In the genomic region with DNA sequence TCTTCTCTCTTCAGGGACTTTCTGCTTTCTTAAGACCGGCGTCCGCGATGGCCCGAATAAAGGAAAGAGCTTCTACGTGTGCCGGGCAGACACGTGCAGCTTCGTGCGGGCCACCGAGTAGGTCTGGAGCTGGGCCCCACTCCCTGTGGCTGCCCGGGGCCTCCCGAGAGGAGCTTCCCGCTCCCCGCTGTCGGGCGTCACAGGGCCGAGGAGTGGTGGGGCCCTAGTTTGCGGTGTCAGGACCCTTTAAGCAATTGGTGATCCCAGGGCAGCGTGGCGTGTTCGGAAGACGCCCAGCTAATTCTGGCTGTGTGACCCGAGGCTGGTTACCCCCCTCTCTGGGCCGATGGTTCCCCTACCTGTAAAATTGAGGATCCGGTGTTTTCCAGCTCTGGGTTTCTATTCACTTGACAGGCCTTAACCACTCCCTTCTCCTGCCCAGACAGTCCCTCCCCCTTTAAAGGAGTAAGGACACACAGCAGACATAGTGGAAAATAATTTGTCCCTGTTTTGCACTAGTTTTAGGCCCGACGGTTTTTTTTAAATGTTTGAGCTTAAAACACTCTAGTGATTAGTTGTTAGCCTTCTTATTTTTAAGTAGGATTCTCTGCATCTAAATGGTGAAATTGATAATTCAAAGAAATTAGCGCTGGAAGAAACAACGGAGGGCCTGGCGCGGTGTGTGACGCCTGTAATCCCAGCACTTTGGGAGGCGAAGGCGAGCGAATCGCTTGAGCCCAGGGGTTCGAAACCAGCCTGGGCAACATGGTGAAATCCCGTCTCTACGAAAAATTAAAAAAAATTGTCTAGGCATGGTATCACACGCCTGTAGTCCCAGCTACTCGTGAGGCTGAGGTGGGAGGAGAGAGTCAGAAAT, we compare ENCODE assay signal across 9 cellular contexts. TPM values are rescaled to one million over a fixed set of nuclear protein-coding genes. Genes with fewer than 3 reads are reported as not detected.
A peak's percentile ranks its signal among the peaks of the same experiment; 100 is the strongest.
DNase-seq lines count a peak whose midpoint lies in the region; ATAC-seq and TF ChIP-seq lines count a peak whose summit lies in the region.
"Had no signal": no experiment of that assay in that cellular context is flagged by ENCODE, and none has a peak within 500 bp of the region (broad histone marks: within the 10 kb centered on the region; RNA-seq: fewer than 3 reads in every experiment).

No MANE protein-coding gene starts in this region.

- H3K4me3 ChIP-seq in Peyer's patch (peak overlapping the region; percentile 64 to 82 (median 74)), mesodermal cell (ENCODE audit: extremely low read depth, insufficient read depth, low read length, poor library complexity, severe bottlenecking) (peak overlapping the region; percentile 83), vagina (peak overlapping the region; percentile 62 to 73)

- H3K4me1 Mint-ChIP-seq in effector memory CD8-positive, alpha-beta T cell (ENCODE audit: low read depth in 2 of 2): peaks cover 13 to 33% of the 10 kb centered on the region in 2 donors

- H3K4me1 ChIP-seq in Peyer's patch (peaks cover 0 to 7% (median 0%) of the 10 kb centered on the region in 4 donors), mesodermal cell (ENCODE audit: control insufficient read depth, insufficient read depth, low read length, poor library complexity, severe bottlenecking) (no peaks in the 10 kb centered on the region), vagina (peaks cover 19% of the 10 kb centered on the region)

- H3K36me3 ChIP-seq in Peyer's patch (no peaks in the 10 kb centered on the region), mesodermal cell (ENCODE audit: control insufficient read depth, insufficient read depth, low read length) (peaks cover 5% of the 10 kb centered on the region), vagina (no peaks in the 10 kb centered on the region)

- no peaks in the 10 kb centered on the region for H3K27me3 Mint-ChIP-seq in effector memory CD8-positive, alpha-beta T cell
- H3K27me3 Mint-ChIP-seq: activated naive CD4-positive, alpha-beta T cell treated with anti-CD3 and anti-CD28 coated beads, Interleukin-2, amount 50 U/mL, for 24 hours had no signal

- TF ChIP-seq CTCF in Peyer's patch (IDR thresholded peaks at IDR 0.05) (no peak), vagina (IDR thresholded peaks at IDR 0.05) (no peak)

- H3K27ac ChIP-seq in Peyer's patch (peak overlapping the region; percentile 59 to 91 (median 86)), mesodermal cell (ENCODE audit: low read depth, low read length, severe bottlenecking) (peak overlapping the region; percentile 41), vagina (no peak overlapping the region)

- TF ChIP-seq POLR2A in Peyer's patch (IDR thresholded peaks at IDR 0.05) (no peak), vagina (IDR thresholded peaks at IDR 0.05) (no peak)

- no peak overlapping the region for H3K4me3 Mint-ChIP-seq in effector memory CD8-positive, alpha-beta T cell
- H3K4me3 Mint-ChIP-seq: activated naive CD4-positive, alpha-beta T cell treated with anti-CD3 and anti-CD28 coated beads, Interleukin-2, amount 50 U/mL, for 24 hours had no signal

- H3K9me3 Mint-ChIP-seq in effector memory CD8-positive, alpha-beta T cell: no peaks in the 10 kb centered on the region
- H3K9me3 Mint-ChIP-seq: activated naive CD4-positive, alpha-beta T cell treated with anti-CD3 and anti-CD28 coated beads, Interleukin-2, amount 50 U/mL, for 24 hours had no signal

- intact Hi-C loops in vagina (cut with DNase I): loop anchor here (10.0 kb wide), 1 partner anchor 224 kb away; no protein-coding TSS in a partner anchor

- no peaks in the 10 kb centered on the region for H3K9me3 ChIP-seq in Peyer's patch
- H3K9me3 ChIP-seq in mesodermal cell (ENCODE audit: control insufficient read depth, low read length): no peaks in the 10 kb centered on the region
- no peaks in the 10 kb centered on the region for H3K9me3 ChIP-seq in vagina

- H3K27me3 ChIP-seq in Peyer's patch: no peaks in the 10 kb centered on the region
- H3K27me3 ChIP-seq in vagina: no peaks in the 10 kb centered on the region

- WGBS in mesodermal cell (ENCODE audit: insufficient coverage in 2 of 2), 2 experiments: 20 to 25% methylated on average over 35 to 38 of the region's 42 CpGs

- H3K36me3 Mint-ChIP-seq in effector memory CD8-positive, alpha-beta T cell (ENCODE audit: insufficient read depth): peaks cover 11% of the 10 kb centered on the region

- H3K27ac Mint-ChIP-seq in effector memory CD8-positive, alpha-beta T cell: no peak overlapping the region
- H3K27ac Mint-ChIP-seq: activated naive CD4-positive, alpha-beta T cell treated with anti-CD3 and anti-CD28 coated beads, Interleukin-2, amount 50 U/mL, for 24 hours had no signal

- DNase-seq in CD1c-positive myeloid dendritic cell (ENCODE audit: extremely low spot score) (peak; percentile 33), Peyer's patch (peak in 1 of 3 donors; percentile 24), vagina (ENCODE audit: extremely low spot score in 2 of 2) (no peak), NCI-H1048 (lab: John Stamatoyannopoulos, UW) (no peak)
- DNase-seq in effector memory CD8-positive, alpha-beta T cell: peak in 1 of 3 experiments; percentile 4

- peak; percentile 14 for ATAC-seq in GM18498 (IDR thresholded peaks at IDR 0.05; ENCODE audit: unreplicated experiment)
- peak; percentile 5 for ATAC-seq in HG02981 (IDR thresholded peaks at IDR 0.05; ENCODE audit: unreplicated experiment)
- ATAC-seq in effector memory CD8-positive, alpha-beta T cell (replicated peaks): peak; percentile 5

RNA-seq across cellular contexts. Expression of gene TTF2, which starts 0.6 kb away (rescaled TPM):
- total RNA-seq in Peyer's patch (10 to 100 TPM; 12.1 to 59.4 (median 28.5) TPM), vagina (7.6 TPM)
- polyA plus RNA-seq in mesodermal cell (2013, experiment 1 of 2): 24.4 TPM
- polyA plus RNA-seq in mesodermal cell (2013, experiment 2 of 2): 22.7 TPM

RNA-seq across cellular contexts. Expression of gene CD101, which starts 59.1 kb away (rescaled TPM):
- total RNA-seq in Peyer's patch (10 to 100 TPM in 1 of 4 donors, 1 to 10 TPM in 2, under 1 TPM in 1; 0.85 to 12.4 (median 3.5) TPM), vagina (3.9 TPM)
- 1.4 TPM for polyA plus RNA-seq in mesodermal cell (2013, experiment 1 of 2)
- 0.40 TPM for polyA plus RNA-seq in mesodermal cell (2013, experiment 2 of 2)
